In the genomic region with DNA sequence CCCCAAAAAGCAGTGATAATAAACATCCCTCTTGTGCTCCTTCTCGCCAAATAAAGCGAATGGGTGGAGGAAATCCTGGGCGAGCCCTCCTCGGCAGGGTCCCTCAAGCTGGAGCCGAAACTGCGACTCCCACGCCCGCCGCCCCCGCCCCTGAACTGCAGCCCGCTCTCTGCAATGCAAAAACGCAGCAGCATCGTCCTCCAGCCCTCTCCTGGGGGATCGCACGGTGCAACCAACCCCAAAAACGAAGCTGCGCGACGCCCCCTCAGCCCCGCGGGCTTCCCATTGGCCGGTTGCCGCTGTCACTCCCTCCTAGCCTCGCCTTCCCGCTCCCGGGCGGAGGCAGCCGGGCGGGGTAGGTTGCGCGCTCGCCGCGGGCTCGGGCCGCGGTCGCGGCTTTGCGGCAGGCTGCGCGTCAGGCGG, we compare ENCODE assay signal across 1 cellular context.
A peak's percentile ranks its signal among the peaks of the same experiment; 100 is the strongest.
TF ChIP-seq lines count a peak whose summit lies in the region.

A gene with protein sequence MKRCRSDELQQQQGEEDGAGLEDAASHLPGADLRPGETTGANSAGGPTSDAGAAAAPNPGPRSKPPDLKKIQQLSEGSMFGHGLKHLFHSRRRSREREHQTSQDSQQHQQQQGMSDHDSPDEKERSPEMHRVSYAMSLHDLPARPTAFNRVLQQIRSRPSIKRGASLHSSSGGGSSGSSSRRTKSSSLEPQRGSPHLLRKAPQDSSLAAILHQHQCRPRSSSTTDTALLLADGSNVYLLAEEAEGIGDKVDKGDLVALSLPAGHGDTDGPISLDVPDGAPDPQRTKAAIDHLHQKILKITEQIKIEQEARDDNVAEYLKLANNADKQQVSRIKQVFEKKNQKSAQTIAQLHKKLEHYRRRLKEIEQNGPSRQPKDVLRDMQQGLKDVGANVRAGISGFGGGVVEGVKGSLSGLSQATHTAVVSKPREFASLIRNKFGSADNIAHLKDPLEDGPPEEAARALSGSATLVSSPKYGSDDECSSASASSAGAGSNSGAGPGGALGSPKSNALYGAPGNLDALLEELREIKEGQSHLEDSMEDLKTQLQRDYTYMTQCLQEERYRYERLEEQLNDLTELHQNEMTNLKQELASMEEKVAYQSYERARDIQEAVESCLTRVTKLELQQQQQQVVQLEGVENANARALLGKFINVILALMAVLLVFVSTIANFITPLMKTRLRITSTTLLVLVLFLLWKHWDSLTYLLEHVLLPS (plus strand): TSS at position 363 of the 423 bp plus-strand sequence. CDS start 619 bp downstream, outside the sequence.

TF ChIP-seq in WTC11, 78 proteins besides CTCF, POLR2A, EP300 and RAD21 (continued from another document and continues in another):
- TF ChIP-seq, protein P1, sequence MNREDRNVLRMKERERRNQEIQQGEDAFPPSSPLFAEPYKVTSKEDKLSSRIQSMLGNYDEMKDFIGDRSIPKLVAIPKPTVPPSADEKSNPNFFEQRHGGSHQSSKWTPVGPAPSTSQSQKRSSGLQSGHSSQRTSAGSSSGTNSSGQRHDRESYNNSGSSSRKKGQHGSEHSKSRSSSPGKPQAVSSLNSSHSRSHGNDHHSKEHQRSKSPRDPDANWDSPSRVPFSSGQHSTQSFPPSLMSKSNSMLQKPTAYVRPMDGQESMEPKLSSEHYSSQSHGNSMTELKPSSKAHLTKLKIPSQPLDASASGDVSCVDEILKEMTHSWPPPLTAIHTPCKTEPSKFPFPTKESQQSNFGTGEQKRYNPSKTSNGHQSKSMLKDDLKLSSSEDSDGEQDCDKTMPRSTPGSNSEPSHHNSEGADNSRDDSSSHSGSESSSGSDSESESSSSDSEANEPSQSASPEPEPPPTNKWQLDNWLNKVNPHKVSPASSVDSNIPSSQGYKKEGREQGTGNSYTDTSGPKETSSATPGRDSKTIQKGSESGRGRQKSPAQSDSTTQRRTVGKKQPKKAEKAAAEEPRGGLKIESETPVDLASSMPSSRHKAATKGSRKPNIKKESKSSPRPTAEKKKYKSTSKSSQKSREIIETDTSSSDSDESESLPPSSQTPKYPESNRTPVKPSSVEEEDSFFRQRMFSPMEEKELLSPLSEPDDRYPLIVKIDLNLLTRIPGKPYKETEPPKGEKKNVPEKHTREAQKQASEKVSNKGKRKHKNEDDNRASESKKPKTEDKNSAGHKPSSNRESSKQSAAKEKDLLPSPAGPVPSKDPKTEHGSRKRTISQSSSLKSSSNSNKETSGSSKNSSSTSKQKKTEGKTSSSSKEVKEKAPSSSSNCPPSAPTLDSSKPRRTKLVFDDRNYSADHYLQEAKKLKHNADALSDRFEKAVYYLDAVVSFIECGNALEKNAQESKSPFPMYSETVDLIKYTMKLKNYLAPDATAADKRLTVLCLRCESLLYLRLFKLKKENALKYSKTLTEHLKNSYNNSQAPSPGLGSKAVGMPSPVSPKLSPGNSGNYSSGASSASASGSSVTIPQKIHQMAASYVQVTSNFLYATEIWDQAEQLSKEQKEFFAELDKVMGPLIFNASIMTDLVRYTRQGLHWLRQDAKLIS (CRISPR knock-in tag; IDR thresholded peaks at IDR 0.05; ENCODE audit: borderline replicate concordance): no peak
- TF ChIP-seq SMAD4 (CRISPR knock-in tag; IDR thresholded peaks at IDR 0.05) (no peak), ZNF138 (CRISPR knock-in tag; conservative IDR thresholded peaks at IDR 0.05) (no peak), ZNF671 (CRISPR knock-in tag; IDR thresholded peaks at IDR 0.05) (no peak), NFATC4 (CRISPR knock-in tag; IDR thresholded peaks at IDR 0.05) (no peak), RORB (CRISPR knock-in tag; IDR thresholded peaks at IDR 0.05) (no peak), TEAD1 (CRISPR knock-in tag; IDR thresholded peaks at IDR 0.05) (peak; percentile 58; the same call in 1 of the 2 replicates), SP1 (CRISPR knock-in tag; conservative IDR thresholded peaks at IDR 0.05) (peak; percentile 96), CBFB (CRISPR knock-in tag; IDR thresholded peaks at IDR 0.05; ENCODE audit: low read depth) (peak; percentile 83; the same call in 1 of the 2 replicates), NR2C2 (CRISPR knock-in tag; IDR thresholded peaks at IDR 0.05) (no peak), ELF4 (CRISPR knock-in tag; IDR thresholded peaks at IDR 0.05; ENCODE audit: low read depth) (no peak), RELA (CRISPR knock-in tag; IDR thresholded peaks at IDR 0.05; ENCODE audit: borderline replicate concordance) (no peak), KAT7 (CRISPR knock-in tag; IDR thresholded peaks at IDR 0.05; ENCODE audit: borderline replicate concordance) (no peak), ZNF219 (CRISPR knock-in tag; IDR thresholded peaks at IDR 0.05; ENCODE audit: borderline replicate concordance) (no peak), TCF7 (CRISPR knock-in tag; IDR thresholded peaks at IDR 0.05; ENCODE audit: low read depth) (no peak), MYBL2 (CRISPR knock-in tag; IDR thresholded peaks at IDR 0.05) (peak; percentile 61; the same call in 1 of the 2 replicates), NR3C1 (CRISPR knock-in tag; conservative IDR thresholded peaks at IDR 0.05; ENCODE audit: low read depth) (no peak), JUN (CRISPR knock-in tag; IDR thresholded peaks at IDR 0.05) (no peak)
- TF ChIP-seq, protein P2, sequence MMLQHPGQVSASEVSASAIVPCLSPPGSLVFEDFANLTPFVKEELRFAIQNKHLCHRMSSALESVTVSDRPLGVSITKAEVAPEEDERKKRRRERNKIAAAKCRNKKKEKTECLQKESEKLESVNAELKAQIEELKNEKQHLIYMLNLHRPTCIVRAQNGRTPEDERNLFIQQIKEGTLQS (CRISPR knock-in tag; conservative IDR thresholded peaks at IDR 0.05): no peak
- TF ChIP-seq, protein P3, sequence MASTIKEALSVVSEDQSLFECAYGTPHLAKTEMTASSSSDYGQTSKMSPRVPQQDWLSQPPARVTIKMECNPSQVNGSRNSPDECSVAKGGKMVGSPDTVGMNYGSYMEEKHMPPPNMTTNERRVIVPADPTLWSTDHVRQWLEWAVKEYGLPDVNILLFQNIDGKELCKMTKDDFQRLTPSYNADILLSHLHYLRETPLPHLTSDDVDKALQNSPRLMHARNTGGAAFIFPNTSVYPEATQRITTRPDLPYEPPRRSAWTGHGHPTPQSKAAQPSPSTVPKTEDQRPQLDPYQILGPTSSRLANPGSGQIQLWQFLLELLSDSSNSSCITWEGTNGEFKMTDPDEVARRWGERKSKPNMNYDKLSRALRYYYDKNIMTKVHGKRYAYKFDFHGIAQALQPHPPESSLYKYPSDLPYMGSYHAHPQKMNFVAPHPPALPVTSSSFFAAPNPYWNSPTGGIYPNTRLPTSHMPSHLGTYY (CRISPR knock-in tag; IDR thresholded peaks at IDR 0.05): no peak
- TF ChIP-seq, protein P4, sequence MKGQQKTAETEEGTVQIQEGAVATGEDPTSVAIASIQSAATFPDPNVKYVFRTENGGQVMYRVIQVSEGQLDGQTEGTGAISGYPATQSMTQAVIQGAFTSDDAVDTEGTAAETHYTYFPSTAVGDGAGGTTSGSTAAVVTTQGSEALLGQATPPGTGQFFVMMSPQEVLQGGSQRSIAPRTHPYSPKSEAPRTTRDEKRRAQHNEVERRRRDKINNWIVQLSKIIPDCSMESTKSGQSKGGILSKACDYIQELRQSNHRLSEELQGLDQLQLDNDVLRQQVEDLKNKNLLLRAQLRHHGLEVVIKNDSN (CRISPR knock-in tag; IDR thresholded peaks at IDR 0.05): no peak
- TF ChIP-seq, protein P5, sequence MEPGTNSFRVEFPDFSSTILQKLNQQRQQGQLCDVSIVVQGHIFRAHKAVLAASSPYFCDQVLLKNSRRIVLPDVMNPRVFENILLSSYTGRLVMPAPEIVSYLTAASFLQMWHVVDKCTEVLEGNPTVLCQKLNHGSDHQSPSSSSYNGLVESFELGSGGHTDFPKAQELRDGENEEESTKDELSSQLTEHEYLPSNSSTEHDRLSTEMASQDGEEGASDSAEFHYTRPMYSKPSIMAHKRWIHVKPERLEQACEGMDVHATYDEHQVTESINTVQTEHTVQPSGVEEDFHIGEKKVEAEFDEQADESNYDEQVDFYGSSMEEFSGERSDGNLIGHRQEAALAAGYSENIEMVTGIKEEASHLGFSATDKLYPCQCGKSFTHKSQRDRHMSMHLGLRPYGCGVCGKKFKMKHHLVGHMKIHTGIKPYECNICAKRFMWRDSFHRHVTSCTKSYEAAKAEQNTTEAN (CRISPR knock-in tag; IDR thresholded peaks at IDR 0.05): no peak
- TF ChIP-seq, protein P6, sequence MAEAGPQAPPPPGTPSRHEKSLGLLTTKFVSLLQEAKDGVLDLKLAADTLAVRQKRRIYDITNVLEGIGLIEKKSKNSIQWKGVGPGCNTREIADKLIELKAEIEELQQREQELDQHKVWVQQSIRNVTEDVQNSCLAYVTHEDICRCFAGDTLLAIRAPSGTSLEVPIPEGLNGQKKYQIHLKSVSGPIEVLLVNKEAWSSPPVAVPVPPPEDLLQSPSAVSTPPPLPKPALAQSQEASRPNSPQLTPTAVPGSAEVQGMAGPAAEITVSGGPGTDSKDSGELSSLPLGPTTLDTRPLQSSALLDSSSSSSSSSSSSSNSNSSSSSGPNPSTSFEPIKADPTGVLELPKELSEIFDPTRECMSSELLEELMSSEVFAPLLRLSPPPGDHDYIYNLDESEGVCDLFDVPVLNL (CRISPR knock-in tag; IDR thresholded peaks at IDR 0.05; ENCODE audit: borderline replicate concordance, low read depth): no peak
- TF ChIP-seq, protein P7, sequence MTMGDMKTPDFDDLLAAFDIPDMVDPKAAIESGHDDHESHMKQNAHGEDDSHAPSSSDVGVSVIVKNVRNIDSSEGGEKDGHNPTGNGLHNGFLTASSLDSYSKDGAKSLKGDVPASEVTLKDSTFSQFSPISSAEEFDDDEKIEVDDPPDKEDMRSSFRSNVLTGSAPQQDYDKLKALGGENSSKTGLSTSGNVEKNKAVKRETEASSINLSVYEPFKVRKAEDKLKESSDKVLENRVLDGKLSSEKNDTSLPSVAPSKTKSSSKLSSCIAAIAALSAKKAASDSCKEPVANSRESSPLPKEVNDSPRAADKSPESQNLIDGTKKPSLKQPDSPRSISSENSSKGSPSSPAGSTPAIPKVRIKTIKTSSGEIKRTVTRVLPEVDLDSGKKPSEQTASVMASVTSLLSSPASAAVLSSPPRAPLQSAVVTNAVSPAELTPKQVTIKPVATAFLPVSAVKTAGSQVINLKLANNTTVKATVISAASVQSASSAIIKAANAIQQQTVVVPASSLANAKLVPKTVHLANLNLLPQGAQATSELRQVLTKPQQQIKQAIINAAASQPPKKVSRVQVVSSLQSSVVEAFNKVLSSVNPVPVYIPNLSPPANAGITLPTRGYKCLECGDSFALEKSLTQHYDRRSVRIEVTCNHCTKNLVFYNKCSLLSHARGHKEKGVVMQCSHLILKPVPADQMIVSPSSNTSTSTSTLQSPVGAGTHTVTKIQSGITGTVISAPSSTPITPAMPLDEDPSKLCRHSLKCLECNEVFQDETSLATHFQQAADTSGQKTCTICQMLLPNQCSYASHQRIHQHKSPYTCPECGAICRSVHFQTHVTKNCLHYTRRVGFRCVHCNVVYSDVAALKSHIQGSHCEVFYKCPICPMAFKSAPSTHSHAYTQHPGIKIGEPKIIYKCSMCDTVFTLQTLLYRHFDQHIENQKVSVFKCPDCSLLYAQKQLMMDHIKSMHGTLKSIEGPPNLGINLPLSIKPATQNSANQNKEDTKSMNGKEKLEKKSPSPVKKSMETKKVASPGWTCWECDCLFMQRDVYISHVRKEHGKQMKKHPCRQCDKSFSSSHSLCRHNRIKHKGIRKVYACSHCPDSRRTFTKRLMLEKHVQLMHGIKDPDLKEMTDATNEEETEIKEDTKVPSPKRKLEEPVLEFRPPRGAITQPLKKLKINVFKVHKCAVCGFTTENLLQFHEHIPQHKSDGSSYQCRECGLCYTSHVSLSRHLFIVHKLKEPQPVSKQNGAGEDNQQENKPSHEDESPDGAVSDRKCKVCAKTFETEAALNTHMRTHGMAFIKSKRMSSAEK (CRISPR knock-in tag; IDR thresholded peaks at IDR 0.05; ENCODE audit: borderline replicate concordance): no peak
- TF ChIP-seq, protein P8, sequence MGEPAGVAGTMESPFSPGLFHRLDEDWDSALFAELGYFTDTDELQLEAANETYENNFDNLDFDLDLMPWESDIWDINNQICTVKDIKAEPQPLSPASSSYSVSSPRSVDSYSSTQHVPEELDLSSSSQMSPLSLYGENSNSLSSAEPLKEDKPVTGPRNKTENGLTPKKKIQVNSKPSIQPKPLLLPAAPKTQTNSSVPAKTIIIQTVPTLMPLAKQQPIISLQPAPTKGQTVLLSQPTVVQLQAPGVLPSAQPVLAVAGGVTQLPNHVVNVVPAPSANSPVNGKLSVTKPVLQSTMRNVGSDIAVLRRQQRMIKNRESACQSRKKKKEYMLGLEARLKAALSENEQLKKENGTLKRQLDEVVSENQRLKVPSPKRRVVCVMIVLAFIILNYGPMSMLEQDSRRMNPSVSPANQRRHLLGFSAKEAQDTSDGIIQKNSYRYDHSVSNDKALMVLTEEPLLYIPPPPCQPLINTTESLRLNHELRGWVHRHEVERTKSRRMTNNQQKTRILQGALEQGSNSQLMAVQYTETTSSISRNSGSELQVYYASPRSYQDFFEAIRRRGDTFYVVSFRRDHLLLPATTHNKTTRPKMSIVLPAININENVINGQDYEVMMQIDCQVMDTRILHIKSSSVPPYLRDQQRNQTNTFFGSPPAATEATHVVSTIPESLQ (CRISPR knock-in tag; IDR thresholded peaks at IDR 0.05): no peak
- TF ChIP-seq, protein P9, sequence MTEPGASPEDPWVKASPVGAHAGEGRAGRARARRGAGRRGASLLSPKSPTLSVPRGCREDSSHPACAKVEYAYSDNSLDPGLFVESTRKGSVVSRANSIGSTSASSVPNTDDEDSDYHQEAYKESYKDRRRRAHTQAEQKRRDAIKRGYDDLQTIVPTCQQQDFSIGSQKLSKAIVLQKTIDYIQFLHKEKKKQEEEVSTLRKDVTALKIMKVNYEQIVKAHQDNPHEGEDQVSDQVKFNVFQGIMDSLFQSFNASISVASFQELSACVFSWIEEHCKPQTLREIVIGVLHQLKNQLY (CRISPR knock-in tag; IDR thresholded peaks at IDR 0.05): no peak
- TF ChIP-seq, protein P10, sequence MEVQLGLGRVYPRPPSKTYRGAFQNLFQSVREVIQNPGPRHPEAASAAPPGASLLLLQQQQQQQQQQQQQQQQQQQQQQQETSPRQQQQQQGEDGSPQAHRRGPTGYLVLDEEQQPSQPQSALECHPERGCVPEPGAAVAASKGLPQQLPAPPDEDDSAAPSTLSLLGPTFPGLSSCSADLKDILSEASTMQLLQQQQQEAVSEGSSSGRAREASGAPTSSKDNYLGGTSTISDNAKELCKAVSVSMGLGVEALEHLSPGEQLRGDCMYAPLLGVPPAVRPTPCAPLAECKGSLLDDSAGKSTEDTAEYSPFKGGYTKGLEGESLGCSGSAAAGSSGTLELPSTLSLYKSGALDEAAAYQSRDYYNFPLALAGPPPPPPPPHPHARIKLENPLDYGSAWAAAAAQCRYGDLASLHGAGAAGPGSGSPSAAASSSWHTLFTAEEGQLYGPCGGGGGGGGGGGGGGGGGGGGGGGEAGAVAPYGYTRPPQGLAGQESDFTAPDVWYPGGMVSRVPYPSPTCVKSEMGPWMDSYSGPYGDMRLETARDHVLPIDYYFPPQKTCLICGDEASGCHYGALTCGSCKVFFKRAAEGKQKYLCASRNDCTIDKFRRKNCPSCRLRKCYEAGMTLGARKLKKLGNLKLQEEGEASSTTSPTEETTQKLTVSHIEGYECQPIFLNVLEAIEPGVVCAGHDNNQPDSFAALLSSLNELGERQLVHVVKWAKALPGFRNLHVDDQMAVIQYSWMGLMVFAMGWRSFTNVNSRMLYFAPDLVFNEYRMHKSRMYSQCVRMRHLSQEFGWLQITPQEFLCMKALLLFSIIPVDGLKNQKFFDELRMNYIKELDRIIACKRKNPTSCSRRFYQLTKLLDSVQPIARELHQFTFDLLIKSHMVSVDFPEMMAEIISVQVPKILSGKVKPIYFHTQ (CRISPR knock-in tag; IDR thresholded peaks at IDR 0.05): no peak
- TF ChIP-seq, protein P11, sequence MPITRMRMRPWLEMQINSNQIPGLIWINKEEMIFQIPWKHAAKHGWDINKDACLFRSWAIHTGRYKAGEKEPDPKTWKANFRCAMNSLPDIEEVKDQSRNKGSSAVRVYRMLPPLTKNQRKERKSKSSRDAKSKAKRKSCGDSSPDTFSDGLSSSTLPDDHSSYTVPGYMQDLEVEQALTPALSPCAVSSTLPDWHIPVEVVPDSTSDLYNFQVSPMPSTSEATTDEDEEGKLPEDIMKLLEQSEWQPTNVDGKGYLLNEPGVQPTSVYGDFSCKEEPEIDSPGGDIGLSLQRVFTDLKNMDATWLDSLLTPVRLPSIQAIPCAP (CRISPR knock-in tag; IDR thresholded peaks at IDR 0.05): no peak
